13 cellular contexts compared by ENCODE assay signal in genomic region chr17:50063516-50064252, GRCh38. TPM values are rescaled to one million over a fixed set of nuclear protein-coding genes. Genes with fewer than 3 reads are reported as not detected.
DNase-seq lines count a peak whose midpoint lies in the region; ATAC-seq and TF ChIP-seq lines count a peak whose summit lies in the region.
"Had no signal": no experiment of that assay in that cellular context is flagged by ENCODE, and none has a peak within 500 bp of the region (broad histone marks: within the 10 kb centered on the region; RNA-seq: fewer than 3 reads in every experiment).

No MANE protein-coding gene starts in this region.

- H3K4me3 Mint-ChIP-seq in T-helper 2 cell treated with Interferon-gamma antibody and Interleukin-4, amounts not matched to agents 5 μg/mL and 100 μg/mL, for 36 hours: no peak overlapping the region
- no peak overlapping the region for H3K4me3 Mint-ChIP-seq in mesothelial cell of epicardium
- no peak overlapping the region for H3K4me3 Mint-ChIP-seq in natural killer cell treated with Interleukin-12 subunit alpha and Interleukin-12 subunit beta and Interleukin-15 and Interleukin-18, amount 100 ng/mL, for 72 hours
- H3K4me3 Mint-ChIP-seq: neural crest cell had no signal

- TF ChIP-seq CTCF in cardiac fibroblast (IDR thresholded peaks at IDR 0.05; ENCODE audit: low read depth, low read length): no peak
- TF ChIP-seq CTCF in mesothelial cell of epicardium (IDR thresholded peaks at IDR 0.05; ENCODE audit: unreplicated experiment): no peak
- no peak for TF ChIP-seq CTCF in upper lobe of left lung (IDR thresholded peaks at IDR 0.05)

- H3K4me1 ChIP-seq in upper lobe of left lung: peaks cover 68 to 70% (median 68%) of the 10 kb centered on the region in 4 donors

- H3K9me3 ChIP-seq in upper lobe of left lung: no peaks in the 10 kb centered on the region

- H3K27me3 Mint-ChIP-seq in T-helper 2 cell treated with Interferon-gamma antibody and Interleukin-4, amounts not matched to agents 5 μg/mL and 100 μg/mL, for 36 hours (ENCODE audit: low read depth): peaks cover 4% of the 10 kb centered on the region
- no peaks in the 10 kb centered on the region for H3K27me3 Mint-ChIP-seq in mesothelial cell of epicardium (ENCODE audit: low read depth)
- H3K27me3 Mint-ChIP-seq in natural killer cell treated with Interleukin-12 subunit alpha and Interleukin-12 subunit beta and Interleukin-15 and Interleukin-18, amount 100 ng/mL, for 72 hours: peaks cover 0 to 6% of the 10 kb centered on the region in 2 donors

- no peaks in the 10 kb centered on the region for H3K36me3 Mint-ChIP-seq in T-helper 2 cell treated with Interferon-gamma antibody and Interleukin-4, amounts not matched to agents 5 μg/mL and 100 μg/mL, for 36 hours (ENCODE audit: low read depth)
- peaks cover 11% of the 10 kb centered on the region for H3K36me3 Mint-ChIP-seq in mesothelial cell of epicardium
- H3K36me3 Mint-ChIP-seq in natural killer cell treated with Interleukin-12 subunit alpha and Interleukin-12 subunit beta and Interleukin-15 and Interleukin-18, amount 100 ng/mL, for 72 hours: no peaks in the 10 kb centered on the region

- DNase-seq in T-helper 2 cell treated with Interferon-gamma antibody and Interleukin-4, amounts not matched to agents 5 μg/mL and 100 μg/mL, for 36 hours (ENCODE audit: low spot score): no peak
- DNase-seq in T-helper 2 cell (no peak), cardiac fibroblast (ENCODE audit: low read depth in 2 of 2) (peak; percentile 23 to 77), mesothelial cell of epicardium (ENCODE audit: low spot score in 2 of 2, unreplicated experiment in 2 of 2) (no peak), upper lobe of left lung (peak in 1 of 2 donors; percentile 57), GM19238 (ENCODE audit: insufficient read length, low spot score) (no peak), NCI-H1105 (lab: John Stamatoyannopoulos, UW) (no peak)
- DNase-seq in natural killer cell treated with Interleukin-12 subunit alpha and Interleukin-12 subunit beta and Interleukin-15 and Interleukin-18, amount 100 ng/mL, for 72 hours (ENCODE audit: low spot score): no peak
- DNase-seq: activated CD4-positive, alpha-beta T cell treated with anti-CD3 and anti-CD28 coated beads for 4 hours; GF-D8; SHP77 treated with DMSO at 0.1 percent for 48 hours had no signal

- ATAC-seq in upper lobe of left lung (ENCODE audit: low FRiP score in 2 of 2): no peak
- no peak for ATAC-seq in natural killer cell treated with Interleukin-12 subunit alpha and Interleukin-12 subunit beta and Interleukin-15 and Interleukin-18, amount 100 ng/mL, for 72 hours

- TF ChIP-seq POLR2A in upper lobe of left lung (IDR thresholded peaks at IDR 0.05): no peak

- TF ChIP-seq EP300 in upper lobe of left lung (IDR thresholded peaks at IDR 0.05): no peak

- WGBS in upper lobe of left lung, 2 donors: 84 to 87% methylated on average over 8 of the region's 8 CpGs

- peak overlapping the region; percentile 13 for H3K27ac Mint-ChIP-seq in T-helper 2 cell treated with Interferon-gamma antibody and Interleukin-4, amounts not matched to agents 5 μg/mL and 100 μg/mL, for 36 hours
- H3K27ac Mint-ChIP-seq in mesothelial cell of epicardium: peak overlapping the region; percentile 93
- no peak overlapping the region for H3K27ac Mint-ChIP-seq in natural killer cell treated with Interleukin-12 subunit alpha and Interleukin-12 subunit beta and Interleukin-15 and Interleukin-18, amount 100 ng/mL, for 72 hours

- H3K9me3 Mint-ChIP-seq in T-helper 2 cell treated with Interferon-gamma antibody and Interleukin-4, amounts not matched to agents 5 μg/mL and 100 μg/mL, for 36 hours: no peaks in the 10 kb centered on the region
- H3K9me3 Mint-ChIP-seq in mesothelial cell of epicardium: no peaks in the 10 kb centered on the region
- H3K9me3 Mint-ChIP-seq in natural killer cell treated with Interleukin-12 subunit alpha and Interleukin-12 subunit beta and Interleukin-15 and Interleukin-18, amount 100 ng/mL, for 72 hours: no peaks in the 10 kb centered on the region
- H3K9me3 Mint-ChIP-seq: neural crest cell had no signal

- H3K4me3 ChIP-seq in cardiac fibroblast (replicated peaks in 1 of 2; ENCODE audit: low read depth in 2 of 2, low read length in 2 of 2) (no peak overlapping the region), upper lobe of left lung (no peak overlapping the region)

- peaks cover 0 to 23% (median 17%) of the 10 kb centered on the region in 4 donors for H3K36me3 ChIP-seq in upper lobe of left lung

- peak overlapping the region; percentile 90 to 97 (median 92) for H3K27ac ChIP-seq in upper lobe of left lung
- H3K27ac ChIP-seq: 22Rv1 had no signal

- H3K4me1 Mint-ChIP-seq in T-helper 2 cell treated with Interferon-gamma antibody and Interleukin-4, amounts not matched to agents 5 μg/mL and 100 μg/mL, for 36 hours (ENCODE audit: low read depth): peaks cover 2% of the 10 kb centered on the region
- H3K4me1 Mint-ChIP-seq in mesothelial cell of epicardium: peaks cover 55% of the 10 kb centered on the region
- peaks cover 3 to 6% of the 10 kb centered on the region in 2 donors for H3K4me1 Mint-ChIP-seq in natural killer cell treated with Interleukin-12 subunit alpha and Interleukin-12 subunit beta and Interleukin-15 and Interleukin-18, amount 100 ng/mL, for 72 hours (ENCODE audit: low read depth in 2 of 2)

- no peaks in the 10 kb centered on the region for H3K27me3 ChIP-seq in upper lobe of left lung

RNA-seq across cellular contexts. Expression of gene ITGA3, which starts 7.8 kb away (rescaled TPM):
- total RNA-seq in mesothelial cell of epicardium (133 to 149 TPM (median 143 TPM) in 3 replicates), upper lobe of left lung (100 to 1,000 TPM; 193 to 469 (median 350) TPM)
- 10 to 100 TPM; 13.7 to 13.9 TPM for total RNA-seq in natural killer cell treated with Interleukin-12 subunit alpha and Interleukin-12 subunit beta and Interleukin-15 and Interleukin-18, amount 100 ng/mL, for 72 hours

RNA-seq across cellular contexts. Expression of gene PDK2, which starts 31.5 kb away (rescaled TPM):
- total RNA-seq in mesothelial cell of epicardium (44.6 to 46.0 TPM (median 45.4 TPM) in 3 replicates), upper lobe of left lung (10 to 100 TPM; 15.7 to 80.7 (median 34.9) TPM)
- 10 to 100 TPM; 11.8 to 13.7 TPM for total RNA-seq in natural killer cell treated with Interleukin-12 subunit alpha and Interleukin-12 subunit beta and Interleukin-15 and Interleukin-18, amount 100 ng/mL, for 72 hours

Comparison
In these comparisons a context has a peak if more than half of its experiments do, and no peak if none do; other contexts are left out.
1. DNase-seq: peak in cardiac fibroblast (2 of 2); none in T-helper 2 cell treated with Interferon-gamma antibody and Interleukin-4, amounts not matched to agents 5 μg/mL and 100 μg/mL, for 36 hours (single experiment), T-helper 2 cell (0 of 5), mesothelial cell of epicardium (0 of 2), GM19238 (single experiment), NCI-H1105 (single experiment) and natural killer cell treated with Interleukin-12 subunit alpha and Interleukin-12 subunit beta and Interleukin-15 and Interleukin-18, amount 100 ng/mL, for 72 hours (single experiment).
2. H3K27ac Mint-ChIP-seq: peak in T-helper 2 cell treated with Interferon-gamma antibody and Interleukin-4, amounts not matched to agents 5 μg/mL and 100 μg/mL, for 36 hours (single experiment) and mesothelial cell of epicardium (single experiment); none in natural killer cell treated with Interleukin-12 subunit alpha and Interleukin-12 subunit beta and Interleukin-15 and Interleukin-18, amount 100 ng/mL, for 72 hours (0 of 2).